Comparison of ENCODE assay signal across 11 cellular contexts in the genomic region with DNA sequence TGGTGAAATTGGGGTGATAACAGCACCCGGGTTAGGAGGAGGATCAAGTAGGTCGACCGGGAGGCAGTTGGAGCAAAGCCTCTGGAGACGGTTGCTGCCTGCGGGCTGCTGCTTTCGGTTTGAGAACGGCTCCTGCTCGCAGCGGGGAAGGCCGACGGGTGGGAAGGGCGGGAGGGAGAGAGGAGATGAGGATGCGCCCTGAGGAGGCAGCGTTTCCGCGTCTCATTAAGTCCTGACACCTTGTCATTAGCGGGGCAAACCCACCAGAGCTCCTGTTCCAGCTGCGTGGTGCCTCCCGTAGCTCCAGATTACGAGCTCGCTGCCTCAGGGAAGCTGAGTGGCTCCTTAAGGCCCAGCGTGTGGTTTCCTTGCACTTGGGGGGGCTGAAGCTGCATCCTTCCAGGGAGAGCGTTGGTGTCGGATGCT. TPM values are rescaled to one million over a fixed set of nuclear protein-coding genes. Genes with fewer than 3 reads are reported as not detected.
DNase-seq lines count a peak whose midpoint lies in the region; ATAC-seq and TF ChIP-seq lines count a peak whose summit lies in the region.
"Had no signal": no experiment of that assay in that cellular context is flagged by ENCODE, and none has a peak within 500 bp of the region (broad histone marks: within the 10 kb centered on the region; RNA-seq: fewer than 3 reads in every experiment).

No MANE protein-coding gene starts in this region.

- no peak overlapping the region for H3K27ac ChIP-seq in GM23338 (ENCODE audit: low read depth)
- no peak overlapping the region for H3K27ac ChIP-seq in skin epidermis
- H3K27ac ChIP-seq: cardiac muscle cell, SJCRH30, VCaP had no signal

- no peak overlapping the region for H3K4me3 ChIP-seq in GM23338
- peak overlapping the region in 6 of 7 experiments; percentile 11 to 24 (median 16) for H3K4me3 ChIP-seq in skin epidermis
- H3K4me3 ChIP-seq: cardiac muscle cell, SJCRH30 had no signal

- H3K9me3 Mint-ChIP-seq in GM23338: no peaks in the 10 kb centered on the region
- H3K9me3 Mint-ChIP-seq in chondrocyte (ENCODE audit: low read depth): no peaks in the 10 kb centered on the region
- no peaks in the 10 kb centered on the region for H3K9me3 Mint-ChIP-seq in activated T-cell treated with anti-CD3 and anti-CD28 coated beads, Interleukin-2, amount 50 U/mL, for 72 hours

- no peak overlapping the region for H3K4me2 ChIP-seq in GM23338

- H3K36me3 Mint-ChIP-seq in GM23338 (ENCODE audit: low read depth): no peaks in the 10 kb centered on the region
- no peaks in the 10 kb centered on the region for H3K36me3 Mint-ChIP-seq in chondrocyte (ENCODE audit: low read depth)
- H3K36me3 Mint-ChIP-seq in activated T-cell treated with anti-CD3 and anti-CD28 coated beads, Interleukin-2, amount 50 U/mL, for 72 hours (ENCODE audit: insufficient read depth in 2 of 2): no peaks in the 10 kb centered on the region

- H3K4me3 Mint-ChIP-seq in GM23338 (no peak overlapping the region), chondrocyte (ENCODE audit: unreplicated experiment) (peak overlapping the region; percentile 28)
- H3K4me3 Mint-ChIP-seq in activated T-cell treated with anti-CD3 and anti-CD28 coated beads, Interleukin-2, amount 50 U/mL, for 72 hours: no peak overlapping the region

- H3K79me2 ChIP-seq in GM23338 (replicated peaks; ENCODE audit: insufficient read depth): no peaks in the 10 kb centered on the region

- no peaks in the 10 kb centered on the region for H3K4me1 Mint-ChIP-seq in GM23338
- H3K4me1 Mint-ChIP-seq in chondrocyte (ENCODE audit: low read depth): no peaks in the 10 kb centered on the region
- no peaks in the 10 kb centered on the region for H3K4me1 Mint-ChIP-seq in activated T-cell treated with anti-CD3 and anti-CD28 coated beads, Interleukin-2, amount 50 U/mL, for 72 hours (ENCODE audit: low read depth)

- H3K36me3 ChIP-seq in GM23338 (ENCODE audit: insufficient read depth): no peaks in the 10 kb centered on the region
- H3K36me3 ChIP-seq: cardiac muscle cell, SJCRH30 had no signal

- H3K27me3 Mint-ChIP-seq in GM23338 (ENCODE audit: insufficient read depth, low read depth, poor library complexity): no peaks in the 10 kb centered on the region
- H3K27me3 Mint-ChIP-seq in chondrocyte (ENCODE audit: low read depth): peaks cover 30% of the 10 kb centered on the region
- H3K27me3 Mint-ChIP-seq in activated T-cell treated with anti-CD3 and anti-CD28 coated beads, Interleukin-2, amount 50 U/mL, for 72 hours (ENCODE audit: low read depth): peaks cover under 1% of the 10 kb centered on the region

- H2AFZ ChIP-seq in GM23338: no peak overlapping the region

- ATAC-seq in GM23338 (peak; percentile 19; the same call in 2 of the 3 replicates), GM19023 (IDR thresholded peaks at IDR 0.05; ENCODE audit: unreplicated experiment) (no peak)
- no peak for ATAC-seq in activated T-cell treated with anti-CD3 and anti-CD28 coated beads, Interleukin-2, amount 50 U/mL, for 72 hours (replicated peaks in 1 of 2)

- no peak for DNase-seq in GM23338 (ENCODE audit: low spot score)
- DNase-seq in chondrocyte (ENCODE audit: low spot score): no peak
- peak; percentile 11 for DNase-seq in iris pigment epithelial cell (ENCODE audit: low read depth)
- no peak for DNase-seq in activated T-cell treated with anti-CD3 and anti-CD28 coated beads, Interleukin-2, amount 50 U/mL, for 72 hours
- DNase-seq in ureter (ENCODE audit: low spot score): no peak
- no peak for DNase-seq in midbrain (lab: John Stamatoyannopoulos, UW)
- DNase-seq: SJCRH30 had no signal

- H3K4me1 ChIP-seq in GM23338 (ENCODE audit: insufficient read depth): no peaks in the 10 kb centered on the region
- H3K4me1 ChIP-seq: SJCRH30 had no signal

- H3K27me3 ChIP-seq in GM23338 (ENCODE audit: insufficient read depth): no peaks in the 10 kb centered on the region
- H3K27me3 ChIP-seq: cardiac muscle cell, SJCRH30 had no signal

- H3F3A ChIP-seq in GM23338 (replicated peaks; ENCODE audit: low read depth): no peaks in the 10 kb centered on the region

- TF ChIP-seq CTCF in GM23338 (conservative IDR thresholded peaks at IDR 0.05; ENCODE audit: low read depth in 2 of 2) (no peak), chondrocyte (IDR thresholded peaks at IDR 0.05) (no peak)

- H3K27ac Mint-ChIP-seq in GM23338 (no peak overlapping the region), chondrocyte (ENCODE audit: unreplicated experiment) (no peak overlapping the region)
- no peak overlapping the region for H3K27ac Mint-ChIP-seq in activated T-cell treated with anti-CD3 and anti-CD28 coated beads, Interleukin-2, amount 50 U/mL, for 72 hours

- H4K20me1 ChIP-seq in GM23338 (replicated peaks; ENCODE audit: insufficient read depth): no peaks in the 10 kb centered on the region

- no peaks in the 10 kb centered on the region for H3K9me2 ChIP-seq in GM23338 (ENCODE audit: insufficient read depth)

TF ChIP-seq in GM23338, 12 proteins besides CTCF, POLR2A, EP300 and RAD21 (continues in another document):
- no peak for TF ChIP-seq NANOG (IDR thresholded peaks at IDR 0.05; ENCODE audit: borderline replicate concordance)
- no peak for TF ChIP-seq EZH2 (IDR thresholded peaks at IDR 0.05; ENCODE audit: low read depth, unreplicated experiment)
- TF ChIP-seq ZNF462 (CRISPR knock-in tag; IDR thresholded peaks at IDR 0.05): no peak
- TF ChIP-seq JUNB (IDR thresholded peaks at IDR 0.05; ENCODE audit: unreplicated experiment): no peak
- no peak for TF ChIP-seq EZH2phosphoT487 (IDR thresholded peaks at IDR 0.05; ENCODE audit: unreplicated experiment)
- TF ChIP-seq POLR2AphosphoS5 (IDR thresholded peaks at IDR 0.05; ENCODE audit: low read depth): no peak
- no peak for TF ChIP-seq CREB1 (CRISPR knock-in tag; IDR thresholded peaks at IDR 0.05; ENCODE audit: low read depth)
- no peak for TF ChIP-seq ZNF331 (CRISPR knock-in tag; IDR thresholded peaks at IDR 0.05; ENCODE audit: low read depth)

RNA-seq across cellular contexts. Expression of gene CFAP46, which starts 52.0 kb away (rescaled TPM):
- total RNA-seq in GM23338 (2014; rRNA removed; shearing (Covaris generic)): 2.8 and 3.1 TPM in 2 replicates
- polyA plus RNA-seq in GM23338 (2016; fragmentation: Nextera tagmentation; extraction: Ambion mirVana): 5.1 and 5.4 TPM in 2 replicates
- total RNA-seq in chondrocyte (0.49 to 0.92 TPM (median 0.89 TPM) in 3 replicates), ureter (1.7 TPM)
- under 1 TPM; 0.16 to 0.26 TPM for total RNA-seq in activated T-cell treated with anti-CD3 and anti-CD28 coated beads, Interleukin-2, amount 50 U/mL, for 72 hours
